ENCODE assay signal across 19 cellular contexts in genomic region chr2:176163655-176164021, GRCh38. TPM values are rescaled to one million over a fixed set of nuclear protein-coding genes. Genes with fewer than 3 reads are reported as not detected.
"Had no signal": no experiment of that assay in that cellular context is flagged by ENCODE, and none has a peak within 500 bp of the region (broad histone marks: within the 10 kb centered on the region; RNA-seq: fewer than 3 reads in every experiment).

No MANE protein-coding gene starts in this region.

- DNase-seq: activated CD4-positive, alpha-beta T cell treated with anti-CD3 and anti-CD28 coated beads for 1 hour; effector memory CD8-positive, alpha-beta T cell; head of caudate nucleus; left colon; midbrain; pancreas; sigmoid colon; spleen; stimulated activated naive CD8-positive, alpha-beta T cell treated with anti-CD3 and anti-CD28 coated beads, Interleukin-15, amount 100 ng/mL, for 72 hours; SW 1271; upper lobe of left lung had no signal

- H3K9me3 Mint-ChIP-seq: dendritic cell treated with granulocyte-macrophage colony-stimulating factor and Interleukin-4, amounts not matched to agents 40 ng/mL and 50 ng/mL, for 4 days; stimulated activated naive CD8-positive, alpha-beta T cell treated with anti-CD3 and anti-CD28 coated beads, Interleukin-15, amount 100 ng/mL, for 72 hours had no signal

- H3K4me3 ChIP-seq: breast epithelium, pancreas, sigmoid colon, spleen, upper lobe of left lung had no signal

- H3K27ac Mint-ChIP-seq: dendritic cell treated with granulocyte-macrophage colony-stimulating factor and Interleukin-4, amounts not matched to agents 40 ng/mL and 50 ng/mL, for 4 days; effector memory CD8-positive, alpha-beta T cell; stimulated activated naive CD8-positive, alpha-beta T cell treated with anti-CD3 and anti-CD28 coated beads, Interleukin-15, amount 100 ng/mL, for 72 hours had no signal

- H3K27ac ChIP-seq: breast epithelium, epithelial cell of prostate, pancreas, sigmoid colon, spleen, upper lobe of left lung had no signal

- ATAC-seq: effector memory CD8-positive, alpha-beta T cell; pancreas; stimulated activated naive CD8-positive, alpha-beta T cell treated with anti-CD3 and anti-CD28 coated beads, Interleukin-15, amount 100 ng/mL, for 72 hours had no signal

- H3K9me3 ChIP-seq: breast epithelium, pancreas, sigmoid colon, upper lobe of left lung had no signal

- H3K36me3 Mint-ChIP-seq: activated naive CD8-positive, alpha-beta T cell had no signal

- H3K4me3 Mint-ChIP-seq: dendritic cell treated with granulocyte-macrophage colony-stimulating factor and Interleukin-4, amounts not matched to agents 40 ng/mL and 50 ng/mL, for 4 days; effector memory CD8-positive, alpha-beta T cell had no signal

RNA-seq across cellular contexts. Expression of gene HOXD3, which starts 6.5 kb away (rescaled TPM):
- total RNA-seq: cerebellum, frontal cortex, myocyte, temporal lobe had no signal

RNA-seq across cellular contexts. Expression of gene HOXD4, which starts 12.3 kb away (rescaled TPM):
- total RNA-seq: cerebellum, frontal cortex, myocyte, temporal lobe had no signal

RNA-seq across cellular contexts. Expression of gene HOXD1, which starts 24.8 kb away (rescaled TPM):
- total RNA-seq: cerebellum, frontal cortex, myocyte, temporal lobe had no signal

RNA-seq across cellular contexts. Expression of gene HOXD8, which starts 34.1 kb away (rescaled TPM):
- total RNA-seq: cerebellum, frontal cortex had no signal

RNA-seq across cellular contexts. Expression of gene HOXD9, which starts 41.1 kb away (rescaled TPM):
- total RNA-seq: cerebellum, frontal cortex, temporal lobe had no signal
